ENCODE assay signal across 1 cellular context in the genomic region with DNA sequence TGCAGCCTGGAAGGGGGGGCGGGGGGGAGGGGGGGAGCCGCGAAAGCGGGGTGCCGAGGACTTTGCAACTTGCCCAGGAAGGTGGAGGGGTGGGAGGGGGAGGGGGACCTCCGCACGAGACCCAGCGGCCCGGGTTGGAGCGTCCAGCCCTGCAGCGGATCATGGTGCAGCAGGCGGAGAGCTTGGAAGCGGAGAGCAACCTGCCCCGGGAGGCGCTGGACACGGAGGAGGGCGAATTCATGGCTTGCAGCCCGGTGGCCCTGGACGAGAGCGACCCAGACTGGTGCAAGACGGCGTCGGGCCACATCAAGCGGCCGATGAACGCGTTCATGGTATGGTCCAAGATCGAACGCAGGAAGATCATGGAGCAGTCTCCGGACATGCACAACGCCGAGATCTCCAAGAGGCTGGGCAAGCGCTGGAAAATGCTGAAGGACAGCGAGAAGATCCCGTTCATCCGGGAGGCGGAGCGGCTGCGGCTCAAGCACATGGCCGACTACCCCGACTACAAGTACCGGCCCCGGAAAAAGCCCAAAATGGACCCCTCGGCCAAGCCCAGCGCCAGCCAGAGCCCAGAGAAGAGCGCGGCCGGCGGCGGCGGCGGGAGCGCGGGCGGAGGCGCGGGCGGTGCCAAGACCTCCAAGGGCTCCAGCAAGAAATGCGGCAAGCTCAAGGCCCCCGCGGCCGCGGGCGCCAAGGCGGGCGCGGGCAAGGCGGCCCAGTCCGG.
TF ChIP-seq lines count a peak whose summit lies in the region.

No MANE protein-coding gene starts in this region.

TF ChIP-seq in IMR-90, 13 proteins besides CTCF, POLR2A, EP300 and RAD21:
- TF ChIP-seq MAZ (IDR thresholded peaks at IDR 0.05; ENCODE audit: borderline replicate concordance, low read depth, low read length), result no peak
